Comparison of ENCODE assay signal across 13 cellular contexts in genomic region chr1:7228252-7228961, GRCh38.
"Had no signal": no experiment of that assay in that cellular context is flagged by ENCODE, and none has a peak within 500 bp of the region (broad histone marks: within the 10 kb centered on the region; RNA-seq: fewer than 3 reads in every experiment).

No MANE protein-coding gene starts in this region.

- H3K27me3 Mint-ChIP-seq: stimulated activated naive CD8-positive, alpha-beta T cell treated with anti-CD3 and anti-CD28 coated beads, Interleukin-15, Interleukin-2, amounts not matched to agents 100 ng/mL and 50 ng/mL, for 24 hours had no signal

- H3K9me3 ChIP-seq: heart left ventricle, psoas muscle, sigmoid colon, testis had no signal

- H3K27ac Mint-ChIP-seq: activated naive CD4-positive, alpha-beta T cell treated with anti-CD3 and anti-CD28 coated beads, Interleukin-2, amount 10 ng/mL, durations not matched to agents 7 days and 5 days; stimulated activated naive CD8-positive, alpha-beta T cell treated with anti-CD3 and anti-CD28 coated beads, Interleukin-15, Interleukin-2, amounts not matched to agents 100 ng/mL and 50 ng/mL, for 24 hours had no signal

- ATAC-seq: left colon; naive thymus-derived CD8-positive, alpha-beta T cell; psoas muscle had no signal

- DNase-seq: activated CD4-positive, alpha-beta T cell treated with anti-CD3 and anti-CD28 coated beads for 4 hours; activated naive CD4-positive, alpha-beta T cell treated with anti-CD3 and anti-CD28 coated beads, Interleukin-2, amount 10 ng/mL, durations not matched to agents 7 days and 5 days; effector CD4-positive, alpha-beta T cell; heart left ventricle; left colon; naive thymus-derived CD8-positive, alpha-beta T cell; psoas muscle; sigmoid colon; stimulated activated CD4-positive, alpha-beta T cell treated with anti-CD3 and anti-CD28 coated beads, Interleukin-12 subunit alpha, Interleukin-12 subunit beta, amount 100 ng/mL, for 4 hours; stimulated activated CD4-positive, alpha-beta T cell treated with anti-CD3 and anti-CD28 coated beads, Interleukin-2, amount 100 ng/mL, for 48 hours; T1000; testis had no signal

- H3K4me1 Mint-ChIP-seq: activated naive CD4-positive, alpha-beta T cell treated with anti-CD3 and anti-CD28 coated beads, Interleukin-2, amount 10 ng/mL, durations not matched to agents 7 days and 5 days; naive thymus-derived CD8-positive, alpha-beta T cell had no signal

- H3K36me3 ChIP-seq: heart left ventricle, sigmoid colon had no signal

- H3K4me3 Mint-ChIP-seq: activated naive CD4-positive, alpha-beta T cell treated with anti-CD3 and anti-CD28 coated beads, Interleukin-2, amount 10 ng/mL, durations not matched to agents 7 days and 5 days; naive thymus-derived CD8-positive, alpha-beta T cell; stimulated activated naive CD8-positive, alpha-beta T cell treated with anti-CD3 and anti-CD28 coated beads, Interleukin-15, Interleukin-2, amounts not matched to agents 100 ng/mL and 50 ng/mL, for 24 hours had no signal

- H3K4me3 ChIP-seq: heart left ventricle, psoas muscle, sigmoid colon, testis had no signal

- H3K36me3 Mint-ChIP-seq: activated naive CD4-positive, alpha-beta T cell treated with anti-CD3 and anti-CD28 coated beads, Interleukin-2, amount 10 ng/mL, durations not matched to agents 7 days and 5 days; naive thymus-derived CD8-positive, alpha-beta T cell had no signal

- H3K27me3 ChIP-seq: heart left ventricle, sigmoid colon, testis had no signal

- H3K4me1 ChIP-seq: heart left ventricle, psoas muscle, sigmoid colon, testis had no signal

- H3K27ac ChIP-seq: heart left ventricle, psoas muscle, sigmoid colon, testis had no signal

- H3K9me3 Mint-ChIP-seq: activated naive CD4-positive, alpha-beta T cell treated with anti-CD3 and anti-CD28 coated beads, Interleukin-2, amount 10 ng/mL, durations not matched to agents 7 days and 5 days; naive thymus-derived CD8-positive, alpha-beta T cell; stimulated activated naive CD8-positive, alpha-beta T cell treated with anti-CD3 and anti-CD28 coated beads, Interleukin-15, Interleukin-2, amounts not matched to agents 100 ng/mL and 50 ng/mL, for 24 hours had no signal
